ENCODE assay signal across 13 cellular contexts in genomic region chr19:49301866-49302252, GRCh38. TPM values are rescaled to one million over a fixed set of nuclear protein-coding genes. Genes with fewer than 3 reads are reported as not detected.
"Had no signal": no experiment of that assay in that cellular context is flagged by ENCODE, and none has a peak within 500 bp of the region (broad histone marks: within the 10 kb centered on the region; RNA-seq: fewer than 3 reads in every experiment).

No MANE protein-coding gene starts in this region.

- H3K27ac Mint-ChIP-seq: mesothelial cell of epicardium, natural killer cell, neural progenitor cell had no signal

- H3K36me3 ChIP-seq: esophagus muscularis mucosa, gastrocnemius medialis, heart right ventricle, neural progenitor cell, right lobe of liver, stomach had no signal

- H3K9me3 Mint-ChIP-seq: natural killer cell had no signal

- H3K27ac ChIP-seq: esophagus muscularis mucosa, gastrocnemius medialis, heart right ventricle, neural progenitor cell, parathyroid adenoma, psoas muscle, right lobe of liver, stomach had no signal

- H3K4me1 ChIP-seq: gastrocnemius medialis, neural progenitor cell, parathyroid adenoma, psoas muscle, right lobe of liver had no signal

- H3K4me3 Mint-ChIP-seq: mesothelial cell of epicardium, natural killer cell, neural progenitor cell had no signal

- H3K9me3 ChIP-seq: gastrocnemius medialis, psoas muscle, right lobe of liver, stomach had no signal

- H3K4me3 ChIP-seq: gastrocnemius medialis, neural progenitor cell, psoas muscle, right lobe of liver had no signal

RNA-seq across cellular contexts. Expression of gene SLC6A16, which starts 23.1 kb away (rescaled TPM):
- total RNA-seq: fibroblast of villous mesenchyme, occipital lobe had no signal

RNA-seq across cellular contexts. Expression of gene CD37, which starts 33.3 kb away (rescaled TPM):
- total RNA-seq: fibroblast of villous mesenchyme, mesothelial cell of epicardium, myocyte had no signal
